In genomic region chr16:67528870-67529638, GRCh38 we compare ENCODE assay signal across 9 cellular contexts. TPM values are rescaled to one million over a fixed set of nuclear protein-coding genes. Genes with fewer than 3 reads are reported as not detected.
A peak's percentile ranks its signal among the peaks of the same experiment; 100 is the strongest.
DNase-seq lines count a peak whose midpoint lies in the region; ATAC-seq, FAIRE-seq and TF ChIP-seq lines count a peak whose summit lies in the region.
"Had no signal": no experiment of that assay in that cellular context is flagged by ENCODE, and none has a peak within 500 bp of the region (broad histone marks: within the 10 kb centered on the region; RNA-seq: fewer than 3 reads in every experiment).

No MANE protein-coding gene starts in this region.

- H3K36me3 ChIP-seq in kidney (ENCODE audit: control insufficient read depth in 1 of 2, insufficient read depth in 2 of 2, low read length in 2 of 2): no peaks in the 10 kb centered on the region

- peak overlapping the region; percentile 70 to 97 for H3K4me3 ChIP-seq in kidney (ENCODE audit: low read length in 2 of 2)

- H3K9me3 Mint-ChIP-seq in MCF 10A (ENCODE audit: unreplicated experiment): no peaks in the 10 kb centered on the region
- H3K9me3 Mint-ChIP-seq in stimulated activated naive B cell treated with anti-CD40 and anti-IgM and Interleukin-4, amounts not matched to agents 10 μg/mL and 1 μg/mL and 100 μg/mL, for 72 hours: no peaks in the 10 kb centered on the region

- no peaks in the 10 kb centered on the region for H3K9me3 ChIP-seq in kidney (ENCODE audit: control insufficient read depth in 1 of 2, low read length in 2 of 2)

- H3K27ac Mint-ChIP-seq in MCF 10A (ENCODE audit: low read depth, unreplicated experiment): peak overlapping the region; percentile 88
- H3K27ac Mint-ChIP-seq in stimulated activated naive B cell treated with anti-CD40 and anti-IgM and Interleukin-4, amounts not matched to agents 10 μg/mL and 1 μg/mL and 100 μg/mL, for 72 hours: peak overlapping the region; percentile 96

- H3K27me3 Mint-ChIP-seq in MCF 10A (ENCODE audit: insufficient read depth, unreplicated experiment): no peaks in the 10 kb centered on the region
- H3K27me3 Mint-ChIP-seq in stimulated activated naive B cell treated with anti-CD40 and anti-IgM and Interleukin-4, amounts not matched to agents 10 μg/mL and 1 μg/mL and 100 μg/mL, for 72 hours: no peaks in the 10 kb centered on the region

- FAIRE-seq in kidney (lab: Jason Lieb, UNC): no peak

- POLR2A ChIA-PET in MCF 10A (lab: Yijun Ruan, JAX): interaction anchor here (0.6 to 2.4 kb wide), 14 partner anchors 11 to 277 kb away, joined by 3 to 12 read pairs (median 3); partner anchors contain the start of genes ACD, ATP6V0D1, RANBP10 and TSNAXIP1

- H3K4me3 Mint-ChIP-seq in MCF 10A (ENCODE audit: unreplicated experiment): peak overlapping the region; percentile 82
- H3K4me3 Mint-ChIP-seq in stimulated activated naive B cell treated with anti-CD40 and anti-IgM and Interleukin-4, amounts not matched to agents 10 μg/mL and 1 μg/mL and 100 μg/mL, for 72 hours: peak overlapping the region; percentile 88 to 95

- BruUV-seq in MCF 10A (replicated peaks; lab: Mats Ljungman, UMichigan): no TSS peak

- intact Hi-C loops in MCF 10A (cut with micrococcal nuclease) (loop anchor here (10.0 kb wide), 2 partner anchors 276 to 316 kb away; partner anchors contain the start of genes CENPT, NUTF2, RANBP10 and THAP11), kidney (cut with DNase I) (no loop called here)

- H3K9ac ChIP-seq in kidney (ENCODE audit: low read length in 2 of 2): peak overlapping the region; percentile 57 to 100

- peak overlapping the region; percentile 93 to 97 for H3K27ac ChIP-seq in kidney (ENCODE audit: low read depth in 2 of 2, low read length in 2 of 2)

- peaks cover 17 to 28% of the 10 kb centered on the region in 2 donors for H3K4me1 ChIP-seq in kidney (ENCODE audit: control insufficient read depth in 1 of 2, insufficient read depth in 1 of 2, low read depth in 1 of 2, low read length in 2 of 2)

- ATAC-seq in GM18498 (IDR thresholded peaks at IDR 0.05; ENCODE audit: unreplicated experiment): peak; percentile 34
- ATAC-seq in stimulated activated naive B cell treated with anti-CD40 and anti-IgM and Interleukin-4, amounts not matched to agents 10 μg/mL and 1 μg/mL and 100 μg/mL, for 72 hours (replicated peaks): peak; percentile 33 to 35

- CTCF ChIA-PET in MCF 10A (lab: Yijun Ruan, JAX): interaction anchor here (0.6 to 7.7 kb wide), 8 partner anchors 8 to 1767 kb away, joined by 3 to 60 read pairs (median 4); partner anchors contain the start of gene CTCF

- H3K4me1 Mint-ChIP-seq in MCF 10A (ENCODE audit: insufficient read depth, unreplicated experiment): peaks cover 30% of the 10 kb centered on the region
- peaks cover 51 to 79% of the 10 kb centered on the region in 2 donors for H3K4me1 Mint-ChIP-seq in stimulated activated naive B cell treated with anti-CD40 and anti-IgM and Interleukin-4, amounts not matched to agents 10 μg/mL and 1 μg/mL and 100 μg/mL, for 72 hours

- peaks cover 12% of the 10 kb centered on the region for H3K36me3 Mint-ChIP-seq in MCF 10A (ENCODE audit: insufficient read depth, unreplicated experiment)
- H3K36me3 Mint-ChIP-seq in stimulated activated naive B cell treated with anti-CD40 and anti-IgM and Interleukin-4, amounts not matched to agents 10 μg/mL and 1 μg/mL and 100 μg/mL, for 72 hours: peaks cover 25 to 44% of the 10 kb centered on the region in 2 donors

- TF ChIP-seq CTCF in MCF 10A (IDR thresholded peaks at IDR 0.05; ENCODE audit: unreplicated experiment) (no peak), kidney (IDR thresholded peaks at IDR 0.05; ENCODE audit: borderline replicate concordance, extremely low read depth, insufficient read depth) (no peak)

- DNase-seq in 8988T (peak; percentile 84), OCI-M1 (lab: John Stamatoyannopoulos, UW) (peak; percentile 44), MCF 10A (ENCODE audit: unreplicated experiment) (peak; percentile 57), kidney (peak; percentile 90), NCI-H2107 treated with DMSO at 0.1 percent for 48 hours (lab: John Stamatoyannopoulos, UW; ENCODE audit: unreplicated experiment) (no peak), AML-193 (lab: John Stamatoyannopoulos, UW) (no peak)
- no peak for DNase-seq in stimulated activated naive B cell treated with anti-CD40 and anti-IgM and Interleukin-4, amounts not matched to agents 10 μg/mL and 1 μg/mL and 100 μg/mL, for 72 hours

RNA-seq across cellular contexts. Expression of gene RIPOR1, which starts 0.4 kb away (rescaled TPM):
- 43.2 and 69.1 TPM in 2 replicates for total RNA-seq in MCF 10A (2022)
- total RNA-seq in kidney: 116 TPM
- 60.9 TPM for polyA plus RNA-seq in kidney (ENCODE audit: insufficient read depth, low read depth, low replicate concordance)

RNA-seq across cellular contexts. Expression of gene CTCF, which starts 33.3 kb away (rescaled TPM):
- 29.7 and 40.6 TPM in 2 replicates for total RNA-seq in MCF 10A (2022)
- 42.6 TPM for total RNA-seq in kidney
- polyA plus RNA-seq in kidney (ENCODE audit: insufficient read depth, low read depth, low replicate concordance): 20.4 TPM

RNA-seq across cellular contexts. Expression of gene AGRP, which starts 45.7 kb away (rescaled TPM):
- total RNA-seq in MCF 10A (2022) (not detected in 2 replicates), kidney (not detected)
- polyA plus RNA-seq in kidney (ENCODE audit: insufficient read depth, low read depth, low replicate concordance): 2.7 TPM
- total RNA-seq: renal cortical epithelial cell had no signal

RNA-seq across cellular contexts. Expression of gene ATP6V0D1, which starts 48.1 kb away (rescaled TPM):
- total RNA-seq in MCF 10A (2022) (50.5 and 50.7 TPM in 2 replicates), kidney (100 TPM)
- 208 TPM for polyA plus RNA-seq in kidney (ENCODE audit: insufficient read depth, low read depth, low replicate concordance)

Comparison
In these comparisons a context has a peak if more than half of its experiments do, and no peak if none do; other contexts are left out.
1. DNase-seq: peak in 8988T (single experiment), OCI-M1 (single experiment), MCF 10A (single experiment) and kidney (single experiment); none in stimulated activated naive B cell treated with anti-CD40 and anti-IgM and Interleukin-4, amounts not matched to agents 10 μg/mL and 1 μg/mL and 100 μg/mL, for 72 hours (single experiment), NCI-H2107 treated with DMSO at 0.1 percent for 48 hours (single experiment) and AML-193 (0 of 2).